Comparison of ENCODE assay signal across 1 cellular context in genomic region chr2:152415811-152416210, GRCh38.
TF ChIP-seq lines count a peak whose summit lies in the region.

No MANE protein-coding gene starts in this region.

TF ChIP-seq in H1, 55 proteins besides CTCF, POLR2A, EP300 and RAD21 (continued from another document):
- TF ChIP-seq CTBP2 (IDR thresholded peaks at IDR 0.05; ENCODE audit: borderline replicate concordance, insufficient read depth, insufficient read length, low read length) (no peak), CHD2 (IDR thresholded peaks at IDR 0.05; ENCODE audit: low read length) (no peak)
TF ChIP-seq in H1: peak in this region for 0.
